Comparison of ENCODE assay signal across 8 cellular contexts in genomic region chr14:63642229-63642611, GRCh38. TPM values are rescaled to one million over a fixed set of nuclear protein-coding genes. Genes with fewer than 3 reads are reported as not detected.
DNase-seq lines count a peak whose midpoint lies in the region; ATAC-seq and TF ChIP-seq lines count a peak whose summit lies in the region.

No MANE protein-coding gene starts in this region.

- 0% methylated on average over 12 of the region's 12 CpGs for WGBS in tibial nerve, 2 donors

- H3K4me1 ChIP-seq in parathyroid adenoma (no peaks in the 10 kb centered on the region), tibial nerve (peaks cover 0 to 29% (median 7%) of the 10 kb centered on the region in 4 donors)

- H3K27ac ChIP-seq in parathyroid adenoma (peak overlapping the region; percentile 94), tibial nerve (peak overlapping the region; percentile 83 to 98 (median 90))

- H3K36me3 Mint-ChIP-seq in activated naive CD8-positive, alpha-beta T cell treated with anti-CD3 and anti-CD28 coated beads, Interleukin-2, amount 50 U/mL, for 24 hours (ENCODE audit: low read depth), result peaks cover 29% of the 10 kb centered on the region

- peak overlapping the region; percentile 95 for H3K27ac Mint-ChIP-seq in activated naive CD8-positive, alpha-beta T cell treated with anti-CD3 and anti-CD28 coated beads, Interleukin-2, amount 50 U/mL, for 24 hours

- H3K79me2 ChIP-seq in parathyroid adenoma, result peaks cover under 1% of the 10 kb centered on the region

- peak in 1 of 2 donors; percentile 2 for TF ChIP-seq POLR2A in tibial nerve (IDR thresholded peaks at IDR 0.05)

- H3K9me3 Mint-ChIP-seq in activated naive CD8-positive, alpha-beta T cell treated with anti-CD3 and anti-CD28 coated beads, Interleukin-2, amount 50 U/mL, for 24 hours, result peaks cover under 1% of the 10 kb centered on the region

- H3K9ac ChIP-seq in parathyroid adenoma, result no peak overlapping the region

- H3K27me3 ChIP-seq in parathyroid adenoma (ENCODE audit: control insufficient read depth, insufficient read depth, low read length) (no peaks in the 10 kb centered on the region), tibial nerve (no peaks in the 10 kb centered on the region)

- H3K9me3 ChIP-seq in parathyroid adenoma (ENCODE audit: control insufficient read depth, low read length) (no peaks in the 10 kb centered on the region), tibial nerve (no peaks in the 10 kb centered on the region)

- peak overlapping the region; percentile 77 for H3K4me3 ChIP-seq in parathyroid adenoma (ENCODE audit: low read depth, low read length)
- H3K4me3 ChIP-seq in tibial nerve, result peak overlapping the region; percentile 33 to 81 (median 70)

- no peaks in the 10 kb centered on the region for H3K27me3 Mint-ChIP-seq in activated naive CD8-positive, alpha-beta T cell treated with anti-CD3 and anti-CD28 coated beads, Interleukin-2, amount 50 U/mL, for 24 hours

- DNase-seq in GM04504 (ENCODE audit: low read depth) (peak; percentile 90), NCI-H1048 (lab: John Stamatoyannopoulos, UW) (peak; percentile 57), SK-N-DZ (ENCODE audit: low spot score) (peak; percentile 93), cardiac septum (ENCODE audit: low spot score) (peak; percentile 84), tibial nerve (ENCODE audit: low spot score in 2 of 2) (peak; percentile 63 to 88)
- peak; percentile 67 for DNase-seq in activated naive CD8-positive, alpha-beta T cell treated with anti-CD3 and anti-CD28 coated beads, Interleukin-2, amount 50 U/mL, for 24 hours

- H2AFZ ChIP-seq in parathyroid adenoma, result peak overlapping the region; percentile 79

- H3K4me3 Mint-ChIP-seq in activated naive CD8-positive, alpha-beta T cell treated with anti-CD3 and anti-CD28 coated beads, Interleukin-2, amount 50 U/mL, for 24 hours, result peak overlapping the region; percentile 90

- H3K4me2 ChIP-seq in parathyroid adenoma (ENCODE audit: low read length), result peak overlapping the region; percentile 60

- no peak for TF ChIP-seq CTCF in parathyroid adenoma (IDR thresholded peaks at IDR 0.05)
- TF ChIP-seq CTCF in tibial nerve (IDR thresholded peaks at IDR 0.05), result no peak

- H3K36me3 ChIP-seq in parathyroid adenoma (ENCODE audit: control insufficient read depth, insufficient read depth, low read length), result no peaks in the 10 kb centered on the region
- H3K36me3 ChIP-seq in tibial nerve, result no peaks in the 10 kb centered on the region

- peak; percentile 55 for ATAC-seq in HG02588 (IDR thresholded peaks at IDR 0.05; ENCODE audit: unreplicated experiment)
- peak; percentile 71 for ATAC-seq in activated naive CD8-positive, alpha-beta T cell treated with anti-CD3 and anti-CD28 coated beads, Interleukin-2, amount 50 U/mL, for 24 hours

- peak in 1 of 2 donors; percentile 21 for TF ChIP-seq EP300 in tibial nerve (IDR thresholded peaks at IDR 0.05)

- intact Hi-C loops in cardiac septum (cut with DNase I), result loop anchor here (5.0 kb wide), 1 partner anchor 100 kb away; the partner anchor contains the start of gene PPP2R5E

- H3K4me1 Mint-ChIP-seq in activated naive CD8-positive, alpha-beta T cell treated with anti-CD3 and anti-CD28 coated beads, Interleukin-2, amount 50 U/mL, for 24 hours, result peaks cover 48% of the 10 kb centered on the region

RNA-seq across cellular contexts. Expression of gene WDR89, which starts 0.5 kb away (rescaled TPM):
- 15.9 and 16.1 TPM in 2 replicates for polyA plus RNA-seq in SK-N-DZ (2014; cell fraction: cytosol; rRNA removed)
- polyA plus RNA-seq in SK-N-DZ (2014; cell fraction: nucleus; rRNA removed), result 7.3 and 8.7 TPM in 2 replicates
- total RNA-seq in cardiac septum (6.9 TPM), tibial nerve (1 to 10 TPM; 5.9 to 9.4 (median 7.5) TPM)

Comparison
In these comparisons a context has a peak if more than half of its experiments do, and no peak if none do; other contexts are left out.
1. Peak in every context shown above with its lines: DNase-seq, ATAC-seq, H3K4me3 ChIP-seq and H3K27ac ChIP-seq.